In the genomic region with DNA sequence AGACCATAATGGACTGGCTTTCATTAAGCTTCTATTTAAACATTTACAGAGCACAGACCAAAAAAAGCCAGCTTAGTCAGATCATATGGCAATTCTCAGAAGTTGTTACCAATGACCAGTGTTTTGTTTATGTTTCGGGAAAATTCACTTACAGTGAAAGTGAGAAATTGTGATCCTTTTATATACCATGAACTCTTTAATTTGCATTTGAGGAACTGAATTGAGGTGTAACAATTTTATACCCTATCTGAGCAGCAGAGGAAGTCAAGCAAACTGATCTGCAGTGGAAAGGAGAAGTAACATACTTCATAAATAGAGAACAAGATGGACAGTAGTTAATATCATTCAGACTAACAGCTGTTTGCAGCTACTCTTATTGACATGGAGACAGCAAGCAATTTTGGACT, we compare ENCODE assay signal across 9 cellular contexts.
DNase-seq lines count a peak whose midpoint lies in the region; ATAC-seq lines count a peak whose summit lies in the region.
"Had no signal": no experiment of that assay in that cellular context is flagged by ENCODE, and none has a peak within 500 bp of the region (broad histone marks: within the 10 kb centered on the region; RNA-seq: fewer than 3 reads in every experiment).

No MANE protein-coding gene starts in this region.

- H3K36me3 Mint-ChIP-seq in activated CD4-positive, alpha-beta T cell treated with anti-CD3 and anti-CD28 coated beads, Interleukin-2, amount 10 ng/mL, durations not matched to agents 24 days and 14 days (ENCODE audit: low read depth) = no peaks in the 10 kb centered on the region
- H3K36me3 Mint-ChIP-seq: CD4-positive, alpha-beta memory T cell had no signal

- peak; percentile 85 for ATAC-seq in GM19397 (IDR thresholded peaks at IDR 0.05; ENCODE audit: unreplicated experiment)
- peak; percentile 86 for ATAC-seq in HG03066 (IDR thresholded peaks at IDR 0.05; ENCODE audit: low read depth, unreplicated experiment)

- no peaks in the 10 kb centered on the region for H3K27me3 Mint-ChIP-seq in activated CD4-positive, alpha-beta T cell treated with anti-CD3 and anti-CD28 coated beads, Interleukin-2, amount 10 ng/mL, durations not matched to agents 24 days and 14 days

- DNase-seq in GDM1 (lab: John Stamatoyannopoulos, UW) (peak; percentile 70), SIG-M5 (lab: John Stamatoyannopoulos, UW) (peak; percentile 30), iPS-NIHi11 (ENCODE audit: low spot score) (no peak), NCI-H524 (lab: John Stamatoyannopoulos, UW) (no peak)
- no peak for DNase-seq in activated CD4-positive, alpha-beta T cell treated with anti-CD3 and anti-CD28 coated beads, Interleukin-2, amount 10 ng/mL, durations not matched to agents 24 days and 14 days
- no peak for DNase-seq in stimulated activated CD4-positive, alpha-beta T cell treated with anti-CD3 and anti-CD28 coated beads, Interleukin-4, amount 100 ng/mL, for 24 hours
- DNase-seq: CD4-positive, alpha-beta memory T cell had no signal

- H3K27ac Mint-ChIP-seq in activated CD4-positive, alpha-beta T cell treated with anti-CD3 and anti-CD28 coated beads, Interleukin-2, amount 10 ng/mL, durations not matched to agents 24 days and 14 days = no peak overlapping the region

- H3K4me3 Mint-ChIP-seq in activated CD4-positive, alpha-beta T cell treated with anti-CD3 and anti-CD28 coated beads, Interleukin-2, amount 10 ng/mL, durations not matched to agents 24 days and 14 days = no peak overlapping the region
- H3K4me3 Mint-ChIP-seq: CD4-positive, alpha-beta memory T cell had no signal

- intact Hi-C loops in activated CD4-positive, alpha-beta T cell treated with anti-CD3 and anti-CD28 coated beads, Interleukin-2, amount 10 ng/mL, durations not matched to agents 24 days and 14 days (cut with micrococcal nuclease) = no loop called here

- no peaks in the 10 kb centered on the region for H3K9me3 Mint-ChIP-seq in activated CD4-positive, alpha-beta T cell treated with anti-CD3 and anti-CD28 coated beads, Interleukin-2, amount 10 ng/mL, durations not matched to agents 24 days and 14 days
- H3K9me3 Mint-ChIP-seq: CD4-positive, alpha-beta memory T cell had no signal

- H3K4me1 Mint-ChIP-seq in activated CD4-positive, alpha-beta T cell treated with anti-CD3 and anti-CD28 coated beads, Interleukin-2, amount 10 ng/mL, durations not matched to agents 24 days and 14 days = no peaks in the 10 kb centered on the region

Comparison
In these comparisons a context has a peak if more than half of its experiments do, and no peak if none do; other contexts are left out.
1. DNase-seq: peak in GDM1 (single experiment) and SIG-M5 (single experiment); none in activated CD4-positive, alpha-beta T cell treated with anti-CD3 and anti-CD28 coated beads, Interleukin-2, amount 10 ng/mL, durations not matched to agents 24 days and 14 days (single experiment), stimulated activated CD4-positive, alpha-beta T cell treated with anti-CD3 and anti-CD28 coated beads, Interleukin-4, amount 100 ng/mL, for 24 hours (single experiment), iPS-NIHi11 (single experiment) and NCI-H524 (0 of 2).